2 cellular contexts compared by ENCODE assay signal in genomic region chr6:100925756-100926155, GRCh38.
TF ChIP-seq lines count a peak whose summit lies in the region.

No MANE protein-coding gene starts in this region.

TF ChIP-seq in SK-N-SH treated with all-trans-retinoic acid at 6 μM for 48 hours, 23 proteins besides CTCF, POLR2A, EP300 and RAD21 (continued from another document):
- TF ChIP-seq TSHZ2 (CRISPR knock-in tag; IDR thresholded peaks at IDR 0.05) (0 out of 2 replicates have a peak, but pooled peaks have one; percentile 46), SNAI2 (CRISPR knock-in tag; IDR thresholded peaks at IDR 0.05) (no peak), ESRRG (CRISPR knock-in tag; IDR thresholded peaks at IDR 0.05) (no peak), OSR1 (CRISPR knock-in tag; IDR thresholded peaks at IDR 0.05) (no peak), ZC3H10 (CRISPR knock-in tag; IDR thresholded peaks at IDR 0.05) (no peak), ZNF70 (CRISPR knock-in tag; IDR thresholded peaks at IDR 0.05) (no peak), PATZ1 (CRISPR knock-in tag; IDR thresholded peaks at IDR 0.05; ENCODE audit: borderline replicate concordance) (no peak), ARNTL (CRISPR knock-in tag; IDR thresholded peaks at IDR 0.05; ENCODE audit: borderline replicate concordance, low read depth) (no peak), TCF4 (CRISPR knock-in tag; IDR thresholded peaks at IDR 0.05; ENCODE audit: borderline replicate concordance) (peak; percentile 14; the same call in 1 of the 2 replicates), POU6F1 (CRISPR knock-in tag; IDR thresholded peaks at IDR 0.05; ENCODE audit: borderline replicate concordance, low read depth) (no peak)

TF ChIP-seq in SK-N-SH, 30 proteins besides CTCF, POLR2A, EP300 and RAD21 (continued from another document):
- TF ChIP-seq IRF3 (IDR thresholded peaks at IDR 0.05; ENCODE audit: low read depth, low read length) (no peak), MEF2A (IDR thresholded peaks at IDR 0.05; ENCODE audit: borderline replicate concordance, low read depth) (no peak), NRF1 (IDR thresholded peaks at IDR 0.05; ENCODE audit: low read depth, low read length) (no peak), SIN3A (IDR thresholded peaks at IDR 0.05; ENCODE audit: borderline replicate concordance, low read depth, low read length) (no peak), USF1 (IDR thresholded peaks at IDR 0.05; ENCODE audit: borderline replicate concordance, low read depth) (no peak), ELF1 (IDR thresholded peaks at IDR 0.05) (no peak), RXRA (IDR thresholded peaks at IDR 0.05; ENCODE audit: borderline replicate concordance, low read depth) (no peak), TAF1 (IDR thresholded peaks at IDR 0.05; ENCODE audit: borderline replicate concordance, low read depth, low read length) (no peak), FOXJ3 (CRISPR knock-in tag; IDR thresholded peaks at IDR 0.05) (no peak), NFIC (IDR thresholded peaks at IDR 0.05; ENCODE audit: borderline replicate concordance) (no peak)
TF ChIP-seq in SK-N-SH: peak in this region for 0.
